Comparison of ENCODE assay signal across 8 cellular contexts in the genomic region with DNA sequence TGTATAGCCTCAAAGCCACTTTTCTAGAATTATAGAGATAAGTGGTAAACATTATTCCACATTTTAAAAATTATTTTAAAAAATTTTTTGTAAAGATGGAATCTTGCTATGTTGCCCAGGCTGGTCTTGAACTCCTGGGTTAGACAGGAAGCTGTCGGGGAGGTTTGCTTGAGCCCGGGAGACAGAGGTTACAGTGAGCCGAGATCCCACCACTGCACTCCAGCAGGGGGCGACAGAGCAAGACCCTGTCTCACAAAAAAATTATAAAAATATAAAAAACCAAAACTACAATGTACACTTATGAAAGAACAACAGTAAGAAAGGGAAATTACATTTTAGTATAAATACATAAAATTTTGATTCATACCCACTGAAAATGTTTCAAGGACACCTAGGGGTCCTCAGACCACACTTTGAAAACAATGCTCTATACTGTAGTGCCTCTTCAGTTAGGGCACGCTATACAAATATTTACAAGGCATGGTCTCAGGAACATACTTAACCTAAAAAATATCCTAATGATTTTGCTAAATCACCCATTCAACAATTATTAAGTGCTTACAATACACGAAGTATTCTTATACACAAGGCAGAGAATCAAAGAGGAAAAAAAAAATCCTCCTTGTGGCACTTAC.
DNase-seq lines count a peak whose midpoint lies in the region; ATAC-seq and TF ChIP-seq lines count a peak whose summit lies in the region.

No MANE protein-coding gene starts in this region.

- TF ChIP-seq RAD21 in Ishikawa (IDR thresholded peaks at IDR 0.05; ENCODE audit: low read depth) = peak; percentile 59

- TF ChIP-seq CTCF in AG04449 (IDR thresholded peaks at IDR 0.05; ENCODE audit: insufficient read depth, low read length, missing control alignments) (peak; percentile 59), mesothelial cell of epicardium (IDR thresholded peaks at IDR 0.05; ENCODE audit: unreplicated experiment) (peak; percentile 86)

- no peak overlapping the region for H3K27ac Mint-ChIP-seq in central memory CD8-positive, alpha-beta T cell (ENCODE audit: low read depth)
- H3K27ac Mint-ChIP-seq in mesothelial cell of epicardium = peak overlapping the region; percentile 66
- no peak overlapping the region for H3K27ac Mint-ChIP-seq in stimulated activated effector memory CD8-positive, alpha-beta T cell treated with anti-CD3 and anti-CD28 coated beads, Interleukin-12 subunit alpha, Interleukin-12 subunit beta, amount 100 ng/mL, for 72 hours

- no peaks in the 10 kb centered on the region for H3K27me3 Mint-ChIP-seq in central memory CD8-positive, alpha-beta T cell
- no peaks in the 10 kb centered on the region for H3K27me3 Mint-ChIP-seq in mesothelial cell of epicardium (ENCODE audit: low read depth)

- POLR2A ChIA-PET in AG04449 (lab: Yijun Ruan, JAX) = interaction anchor here (1.4 kb wide), 1 partner anchor 13 kb away, joined by 5 read pairs; no protein-coding TSS in a partner anchor

- ATAC-seq in central memory CD8-positive, alpha-beta T cell (replicated peaks; ENCODE audit: extremely low read depth, poor library complexity, severe bottlenecking) = peak; percentile 73
- ATAC-seq in stimulated activated effector memory CD8-positive, alpha-beta T cell treated with anti-CD3 and anti-CD28 coated beads, Interleukin-12 subunit alpha, Interleukin-12 subunit beta, amount 100 ng/mL, for 72 hours = peak; percentile 62
- no peak for ATAC-seq in HG02852 (IDR thresholded peaks at IDR 0.05; ENCODE audit: unreplicated experiment)

- no peak for TF ChIP-seq EP300 in Ishikawa (IDR thresholded peaks at IDR 0.05; ENCODE audit: borderline replicate concordance)

- H3K9me3 Mint-ChIP-seq in central memory CD8-positive, alpha-beta T cell = no peaks in the 10 kb centered on the region
- H3K9me3 Mint-ChIP-seq in mesothelial cell of epicardium = no peaks in the 10 kb centered on the region
- no peaks in the 10 kb centered on the region for H3K9me3 Mint-ChIP-seq in stimulated activated effector memory CD8-positive, alpha-beta T cell treated with anti-CD3 and anti-CD28 coated beads, Interleukin-12 subunit alpha, Interleukin-12 subunit beta, amount 100 ng/mL, for 72 hours

- peaks cover 10% of the 10 kb centered on the region for H3K4me1 Mint-ChIP-seq in central memory CD8-positive, alpha-beta T cell
- peaks cover 48% of the 10 kb centered on the region for H3K4me1 Mint-ChIP-seq in mesothelial cell of epicardium
- H3K4me1 Mint-ChIP-seq in stimulated activated effector memory CD8-positive, alpha-beta T cell treated with anti-CD3 and anti-CD28 coated beads, Interleukin-12 subunit alpha, Interleukin-12 subunit beta, amount 100 ng/mL, for 72 hours = peaks cover 10% of the 10 kb centered on the region

- peaks cover 7% of the 10 kb centered on the region for H3K36me3 Mint-ChIP-seq in central memory CD8-positive, alpha-beta T cell (ENCODE audit: insufficient read depth)
- H3K36me3 Mint-ChIP-seq in mesothelial cell of epicardium = peaks cover 18% of the 10 kb centered on the region
- H3K36me3 Mint-ChIP-seq in stimulated activated effector memory CD8-positive, alpha-beta T cell treated with anti-CD3 and anti-CD28 coated beads, Interleukin-12 subunit alpha, Interleukin-12 subunit beta, amount 100 ng/mL, for 72 hours = peaks cover 14% of the 10 kb centered on the region

- no peak overlapping the region for H3K4me3 ChIP-seq in AG04449 (ENCODE audit: low read depth, low read length)

- H3K4me3 Mint-ChIP-seq in central memory CD8-positive, alpha-beta T cell = no peak overlapping the region
- no peak overlapping the region for H3K4me3 Mint-ChIP-seq in mesothelial cell of epicardium
- no peak overlapping the region for H3K4me3 Mint-ChIP-seq in stimulated activated effector memory CD8-positive, alpha-beta T cell treated with anti-CD3 and anti-CD28 coated beads, Interleukin-12 subunit alpha, Interleukin-12 subunit beta, amount 100 ng/mL, for 72 hours

- CTCF ChIA-PET in AG04449 (lab: Yijun Ruan, JAX) = interaction anchor here (0.7 to 5.1 kb wide), 30 partner anchors 8 to 374 kb away, joined by 3 to 86 read pairs (median 4); a partner anchor contains a TSS

- no peak for DNase-seq in AG04449 (ENCODE audit: low read depth, low spot score)
- peak; percentile 68 for DNase-seq in activated CD4-positive, CD25-positive, alpha-beta regulatory T cell treated with anti-CD3 and anti-CD28 coated beads, Interleukin-2, amount 50 U/mL, for 72 hours
- peak; percentile 54 to 63 for DNase-seq in central memory CD8-positive, alpha-beta T cell (ENCODE audit: low spot score in 2 of 2)
- DNase-seq in mesothelial cell of epicardium (ENCODE audit: low spot score in 2 of 2, unreplicated experiment in 2 of 2) = peak in 1 of 2 experiments; percentile 69
- peak; percentile 53 to 77 for DNase-seq in stimulated activated effector memory CD8-positive, alpha-beta T cell treated with anti-CD3 and anti-CD28 coated beads, Interleukin-12 subunit alpha, Interleukin-12 subunit beta, amount 100 ng/mL, for 72 hours (ENCODE audit: low spot score in 2 of 2)
- DNase-seq in NCI-H187 treated with DMSO at 0.1 percent for 48 hours (lab: John Stamatoyannopoulos, UW) = no peak

TF ChIP-seq in Ishikawa, 13 proteins besides CTCF, POLR2A, EP300 and RAD21:
- TF ChIP-seq TEAD4 (IDR thresholded peaks at IDR 0.05) (no peak), TAF1 (IDR thresholded peaks at IDR 0.05; ENCODE audit: low read depth) (no peak), TCF12 (IDR thresholded peaks at IDR 0.05; ENCODE audit: low read depth) (no peak), NFIC (IDR thresholded peaks at IDR 0.05) (no peak), EGR1 (IDR thresholded peaks at IDR 0.05) (no peak), CEBPB (IDR thresholded peaks at IDR 0.05) (no peak), YY1 (IDR thresholded peaks at IDR 0.05; ENCODE audit: low read depth) (no peak), ZBTB7A (IDR thresholded peaks at IDR 0.05; ENCODE audit: low read depth) (no peak), FOXM1 (IDR thresholded peaks at IDR 0.05; ENCODE audit: borderline replicate concordance, low read depth) (no peak), CREB1 (IDR thresholded peaks at IDR 0.05; ENCODE audit: low read depth) (no peak)
- TF ChIP-seq, protein P1, sequence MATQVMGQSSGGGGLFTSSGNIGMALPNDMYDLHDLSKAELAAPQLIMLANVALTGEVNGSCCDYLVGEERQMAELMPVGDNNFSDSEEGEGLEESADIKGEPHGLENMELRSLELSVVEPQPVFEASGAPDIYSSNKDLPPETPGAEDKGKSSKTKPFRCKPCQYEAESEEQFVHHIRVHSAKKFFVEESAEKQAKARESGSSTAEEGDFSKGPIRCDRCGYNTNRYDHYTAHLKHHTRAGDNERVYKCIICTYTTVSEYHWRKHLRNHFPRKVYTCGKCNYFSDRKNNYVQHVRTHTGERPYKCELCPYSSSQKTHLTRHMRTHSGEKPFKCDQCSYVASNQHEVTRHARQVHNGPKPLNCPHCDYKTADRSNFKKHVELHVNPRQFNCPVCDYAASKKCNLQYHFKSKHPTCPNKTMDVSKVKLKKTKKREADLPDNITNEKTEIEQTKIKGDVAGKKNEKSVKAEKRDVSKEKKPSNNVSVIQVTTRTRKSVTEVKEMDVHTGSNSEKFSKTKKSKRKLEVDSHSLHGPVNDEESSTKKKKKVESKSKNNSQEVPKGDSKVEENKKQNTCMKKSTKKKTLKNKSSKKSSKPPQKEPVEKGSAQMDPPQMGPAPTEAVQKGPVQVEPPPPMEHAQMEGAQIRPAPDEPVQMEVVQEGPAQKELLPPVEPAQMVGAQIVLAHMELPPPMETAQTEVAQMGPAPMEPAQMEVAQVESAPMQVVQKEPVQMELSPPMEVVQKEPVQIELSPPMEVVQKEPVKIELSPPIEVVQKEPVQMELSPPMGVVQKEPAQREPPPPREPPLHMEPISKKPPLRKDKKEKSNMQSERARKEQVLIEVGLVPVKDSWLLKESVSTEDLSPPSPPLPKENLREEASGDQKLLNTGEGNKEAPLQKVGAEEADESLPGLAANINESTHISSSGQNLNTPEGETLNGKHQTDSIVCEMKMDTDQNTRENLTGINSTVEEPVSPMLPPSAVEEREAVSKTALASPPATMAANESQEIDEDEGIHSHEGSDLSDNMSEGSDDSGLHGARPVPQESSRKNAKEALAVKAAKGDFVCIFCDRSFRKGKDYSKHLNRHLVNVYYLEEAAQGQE (IDR thresholded peaks at IDR 0.05; ENCODE audit: low read depth) = no peak
- TF ChIP-seq, protein P2, sequence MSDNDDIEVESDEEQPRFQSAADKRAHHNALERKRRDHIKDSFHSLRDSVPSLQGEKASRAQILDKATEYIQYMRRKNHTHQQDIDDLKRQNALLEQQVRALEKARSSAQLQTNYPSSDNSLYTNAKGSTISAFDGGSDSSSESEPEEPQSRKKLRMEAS (IDR thresholded peaks at IDR 0.05) = no peak
- TF ChIP-seq, protein P3, sequence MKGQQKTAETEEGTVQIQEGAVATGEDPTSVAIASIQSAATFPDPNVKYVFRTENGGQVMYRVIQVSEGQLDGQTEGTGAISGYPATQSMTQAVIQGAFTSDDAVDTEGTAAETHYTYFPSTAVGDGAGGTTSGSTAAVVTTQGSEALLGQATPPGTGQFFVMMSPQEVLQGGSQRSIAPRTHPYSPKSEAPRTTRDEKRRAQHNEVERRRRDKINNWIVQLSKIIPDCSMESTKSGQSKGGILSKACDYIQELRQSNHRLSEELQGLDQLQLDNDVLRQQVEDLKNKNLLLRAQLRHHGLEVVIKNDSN (IDR thresholded peaks at IDR 0.05) = no peak

Comparison
In these comparisons a context has a peak if more than half of its experiments do, and no peak if none do; other contexts are left out.
1. DNase-seq: peak in activated CD4-positive, CD25-positive, alpha-beta regulatory T cell treated with anti-CD3 and anti-CD28 coated beads, Interleukin-2, amount 50 U/mL, for 72 hours (single experiment), central memory CD8-positive, alpha-beta T cell (2 of 2) and stimulated activated effector memory CD8-positive, alpha-beta T cell treated with anti-CD3 and anti-CD28 coated beads, Interleukin-12 subunit alpha, Interleukin-12 subunit beta, amount 100 ng/mL, for 72 hours (2 of 2); none in AG04449 (single experiment) and NCI-H187 treated with DMSO at 0.1 percent for 48 hours (single experiment).